8 cellular contexts compared by ENCODE assay signal in the genomic region with DNA sequence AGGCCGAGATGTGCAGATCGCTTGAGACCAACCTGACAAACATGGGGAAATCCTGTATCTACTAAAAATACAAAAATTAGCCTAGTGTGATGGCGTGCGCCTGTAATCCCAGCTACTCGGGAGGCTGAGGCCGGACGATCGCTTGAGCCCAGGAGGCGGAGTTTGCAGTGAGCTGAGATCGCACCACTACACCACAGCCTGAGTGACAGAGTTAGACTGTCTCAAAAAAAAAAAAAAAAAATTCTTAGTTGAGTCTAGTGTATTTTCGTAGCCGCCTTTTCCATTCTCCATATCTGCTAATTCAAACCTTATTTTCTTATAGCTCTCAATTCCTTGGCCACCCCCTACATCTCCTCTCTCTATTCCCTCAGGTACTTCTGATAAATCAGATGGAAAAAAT. TPM values are rescaled to one million over a fixed set of nuclear protein-coding genes. Genes with fewer than 3 reads are reported as not detected.
A peak's percentile ranks its signal among the peaks of the same experiment; 100 is the strongest.
DNase-seq lines count a peak whose midpoint lies in the region; ATAC-seq, FAIRE-seq and TF ChIP-seq lines count a peak whose summit lies in the region.

No MANE protein-coding gene starts in this region.

- no peaks in the 10 kb centered on the region for H3K9me3 ChIP-seq in PC-3 (ENCODE audit: low read length)
- no peaks in the 10 kb centered on the region for H3K9me3 ChIP-seq in keratinocyte (ENCODE audit: control insufficient read depth, low read depth, low read length)

- H3K27ac Mint-ChIP-seq in activated naive CD8-positive, alpha-beta T cell treated with anti-CD3 and anti-CD28 coated beads, Interleukin-2, amount 50 U/mL, for 24 hours, result peak overlapping the region; percentile 99

- H3K4me2 ChIP-seq in PC-3 (ENCODE audit: low read length), result peak overlapping the region; percentile 97
- H3K4me2 ChIP-seq in keratinocyte (ENCODE audit: control insufficient read depth, extremely low read depth, insufficient read depth, low read depth, low read length), result peak overlapping the region; percentile 79

- no peak for FAIRE-seq in keratinocyte (lab: Jason Lieb, UNC)

- H3K79me2 ChIP-seq in PC-3 (ENCODE audit: low read length) (peaks cover 90% of the 10 kb centered on the region), keratinocyte (ENCODE audit: control insufficient read depth, insufficient read depth, low read length) (peaks cover 86% of the 10 kb centered on the region)

- H3K4me1 ChIP-seq in PC-3 (ENCODE audit: insufficient read depth, low read length) (peaks cover 28% of the 10 kb centered on the region), keratinocyte (ENCODE audit: control insufficient read depth, extremely low read depth, insufficient read depth, low read length) (peaks cover 20% of the 10 kb centered on the region)

- no peak overlapping the region for H2AFZ ChIP-seq in PC-3 (ENCODE audit: low read length)
- H2AFZ ChIP-seq in keratinocyte (ENCODE audit: control insufficient read depth, low read length), result no peak overlapping the region

- H4K20me1 ChIP-seq in PC-3 (ENCODE audit: low read length) (peaks cover 49% of the 10 kb centered on the region), keratinocyte (ENCODE audit: control insufficient read depth, extremely low read depth, insufficient read depth, low read length) (peaks cover 6% of the 10 kb centered on the region)

- dilution Hi-C loops in keratinocyte (cut with MboI; ENCODE audit: extremely low pct_ligation_motif_present, low sequenced_read_pairs), result no loop called here

- peaks cover 48% of the 10 kb centered on the region for H3K36me3 Mint-ChIP-seq in activated naive CD8-positive, alpha-beta T cell treated with anti-CD3 and anti-CD28 coated beads, Interleukin-2, amount 50 U/mL, for 24 hours (ENCODE audit: low read depth)

- no peaks in the 10 kb centered on the region; the same call in 1 of the 2 replicates for H3K36me3 ChIP-seq in GM06990 (ENCODE audit: control insufficient read depth, insufficient read depth, low read length)
- peaks cover 11% of the 10 kb centered on the region; the same call in 1 of the 2 replicates for H3K36me3 ChIP-seq in PC-3 (ENCODE audit: low read depth, low read length)
- peaks cover 0 to 4% of the 10 kb centered on the region in 2 experiments for H3K36me3 ChIP-seq in keratinocyte (ENCODE audit: control insufficient read depth in 2 of 2, extremely low read depth in 1 of 2, insufficient read depth in 2 of 2, low read length in 2 of 2)

- H3K9ac ChIP-seq in PC-3 (ENCODE audit: low read length) (peak overlapping the region; percentile 97), keratinocyte (ENCODE audit: control insufficient read depth, extremely low read depth, insufficient read depth, low read length) (peak overlapping the region; percentile 98)

- H3K27me3 ChIP-seq in GM06990 (replicated peaks; ENCODE audit: control insufficient read depth, insufficient read depth, low read length) (no peaks in the 10 kb centered on the region), PC-3 (ENCODE audit: low read length) (no peaks in the 10 kb centered on the region), keratinocyte (ENCODE audit: control insufficient read depth, extremely low read depth, insufficient read depth, low read length) (no peaks in the 10 kb centered on the region)

- ATAC-seq in PC-3 (no peak), HG03159 (IDR thresholded peaks at IDR 0.05; ENCODE audit: unreplicated experiment) (no peak), HG03432 (IDR thresholded peaks at IDR 0.05; ENCODE audit: unreplicated experiment) (no peak), HG03457 (IDR thresholded peaks at IDR 0.05; ENCODE audit: unreplicated experiment) (no peak)
- no peak for ATAC-seq in activated naive CD8-positive, alpha-beta T cell treated with anti-CD3 and anti-CD28 coated beads, Interleukin-2, amount 50 U/mL, for 24 hours

- CTCF ChIA-PET in PC-3 (lab: Charles Lee), result no interaction called here

- H3K4me3 ChIP-seq in GM06990 (replicated peaks; ENCODE audit: low read depth, low read length) (peak overlapping the region; percentile 84), PC-3 (ENCODE audit: low read length) (peak overlapping the region; percentile 98), keratinocyte (ENCODE audit: control insufficient read depth in 2 of 3, extremely low read depth in 1 of 3, insufficient read depth in 2 of 3, low read depth in 1 of 3, low read length in 3 of 3) (peak overlapping the region; percentile 86 to 99 (median 97))

- DNase-seq in GM06990 (ENCODE audit: extremely low read depth, insufficient read length), result no peak
- DNase-seq in PC-3, result peak; percentile 33
- peak; percentile 58 for DNase-seq in activated naive CD8-positive, alpha-beta T cell treated with anti-CD3 and anti-CD28 coated beads, Interleukin-2, amount 50 U/mL, for 24 hours
- DNase-seq in keratinocyte (ENCODE audit: low read depth, low spot score), result no peak
- peak; percentile 52 for DNase-seq in stimulated activated CD4-positive, alpha-beta T cell treated with anti-CD3 and anti-CD28 coated beads, Interleukin-4, amount 100 ng/mL, for 24 hours

- TF ChIP-seq CTCF in GM06990 (IDR thresholded peaks at IDR 0.05; ENCODE audit: insufficient read depth, low read length, poor library complexity, severe bottlenecking), result no peak
- TF ChIP-seq CTCF in PC-3 (conservative IDR thresholded peaks at IDR 0.05; ENCODE audit: low read depth, low read length), result no peak
- no peak for TF ChIP-seq CTCF in keratinocyte (optimal IDR thresholded peaks at IDR 0.05 in 1 of 3, IDR thresholded peaks at IDR 0.05 in 1 of 3, conservative IDR thresholded peaks at IDR 0.05 in 1 of 3; ENCODE audit: extremely low read depth in 1 of 3, insufficient read depth in 2 of 3, low read length in 3 of 3)

- H3K4me1 Mint-ChIP-seq in activated naive CD8-positive, alpha-beta T cell treated with anti-CD3 and anti-CD28 coated beads, Interleukin-2, amount 50 U/mL, for 24 hours, result peaks cover 58% of the 10 kb centered on the region

- H3K9me2 ChIP-seq in PC-3 (replicated peaks; ENCODE audit: low read length), result no peaks in the 10 kb centered on the region

- peak overlapping the region; percentile 100 for H3K4me3 Mint-ChIP-seq in activated naive CD8-positive, alpha-beta T cell treated with anti-CD3 and anti-CD28 coated beads, Interleukin-2, amount 50 U/mL, for 24 hours

- intact Hi-C loops in PC-3 (cut with micrococcal nuclease), result loop anchor here (5.0 kb wide), 1 partner anchor 542 kb away; a partner anchor contains a TSS

- peaks cover 2% of the 10 kb centered on the region for H3K27me3 Mint-ChIP-seq in activated naive CD8-positive, alpha-beta T cell treated with anti-CD3 and anti-CD28 coated beads, Interleukin-2, amount 50 U/mL, for 24 hours

- POLR2A ChIA-PET in PC-3 (lab: Charles Lee; ENCODE audit: unreplicated experiment), result interaction anchor here (0.6 kb wide), 1 partner anchor 52 kb away, joined by 6 read pairs; no protein-coding TSS in a partner anchor

- no peaks in the 10 kb centered on the region for H3K9me3 Mint-ChIP-seq in activated naive CD8-positive, alpha-beta T cell treated with anti-CD3 and anti-CD28 coated beads, Interleukin-2, amount 50 U/mL, for 24 hours

- no TSS peak for BruUV-seq in PC-3 (replicated peaks; lab: Mats Ljungman, UMichigan)

- H3K27ac ChIP-seq in PC-3 (ENCODE audit: low read length) (no peak overlapping the region), keratinocyte (ENCODE audit: control insufficient read depth, insufficient read depth, low read length) (peak overlapping the region; percentile 90)

- no peaks in the 10 kb centered on the region for H3K9me1 ChIP-seq in keratinocyte (ENCODE audit: control insufficient read depth, extremely low read depth, insufficient read depth, low read length)

- no peaks in the 10 kb centered on the region for H3F3A ChIP-seq in PC-3 (ENCODE audit: low read length, unreplicated experiment)

RNA-seq across cellular contexts. Expression of a gene that starts 1.0 kb away (rescaled TPM):
- 190 and 193 TPM in 2 replicates for total RNA-seq in PC-3 (2014; rRNA removed)
- 86.7 to 153 TPM (median 110 TPM) in 3 replicates for polyA plus RNA-seq in keratinocyte
- polyA plus RNA-seq in keratinocyte (2011; ENCODE audit: low read depth), result 293 TPM
- 43.1 and 82.7 TPM in 2 replicates for polyA plus RNA-seq in keratinocyte (2011; cell fraction: cytosol; rRNA removed)
- 180 and 261 TPM in 2 replicates for polyA plus RNA-seq in keratinocyte (2011; cell fraction: nucleus; rRNA removed)
- 67.3 and 87.7 TPM in 2 replicates for polyA plus RNA-seq in keratinocyte (2012; ENCODE audit: low replicate concordance)
- polyA minus RNA-seq in keratinocyte, result 28.8 to 128 TPM (median 69.8 TPM) in 3 replicates
- 43.2 TPM for polyA minus RNA-seq in keratinocyte (2011; cell fraction: cytosol; rRNA and poly(A)+ RNA removed)
- 75.8 and 129 TPM in 2 replicates for polyA minus RNA-seq in keratinocyte (2011; cell fraction: nucleus; rRNA and poly(A)+ RNA removed)

RNA-seq across cellular contexts. Expression of a gene that starts 2.3 kb away (rescaled TPM):
- total RNA-seq in PC-3 (2014; rRNA removed), result 33.1 and 37.7 TPM in 2 replicates
- polyA plus RNA-seq in keratinocyte, result 12.9 to 15.5 TPM (median 14.2 TPM) in 3 replicates
- polyA plus RNA-seq in keratinocyte (2011; ENCODE audit: low read depth), result 14.2 TPM
- 14.1 and 17.6 TPM in 2 replicates for polyA plus RNA-seq in keratinocyte (2011; cell fraction: cytosol; rRNA removed)
- 11.5 and 12.8 TPM in 2 replicates for polyA plus RNA-seq in keratinocyte (2011; cell fraction: nucleus; rRNA removed)
- 10.5 and 13.5 TPM in 2 replicates for polyA plus RNA-seq in keratinocyte (2012; ENCODE audit: low replicate concordance)
- 6.8 to 7.6 TPM (median 6.9 TPM) in 3 replicates for polyA minus RNA-seq in keratinocyte
- 14.8 TPM for polyA minus RNA-seq in keratinocyte (2011; cell fraction: cytosol; rRNA and poly(A)+ RNA removed)
- polyA minus RNA-seq in keratinocyte (2011; cell fraction: nucleus; rRNA and poly(A)+ RNA removed), result 8.2 and 8.6 TPM in 2 replicates

Comparison
In these comparisons a context has a peak if more than half of its experiments do, and no peak if none do; other contexts are left out.
1. DNase-seq: peak in PC-3 (single experiment), activated naive CD8-positive, alpha-beta T cell treated with anti-CD3 and anti-CD28 coated beads, Interleukin-2, amount 50 U/mL, for 24 hours (single experiment) and stimulated activated CD4-positive, alpha-beta T cell treated with anti-CD3 and anti-CD28 coated beads, Interleukin-4, amount 100 ng/mL, for 24 hours (single experiment); none in GM06990 (single experiment) and keratinocyte (single experiment).
2. Peak in every context shown above with its lines, with median percentiles within 50 percentile points of each other: H3K4me3 ChIP-seq.